Comparison of ENCODE assay signal across 25 cellular contexts in genomic region chr6:82083646-82084045, GRCh38.
DNase-seq lines count a peak whose midpoint lies in the region; ATAC-seq, FAIRE-seq and TF ChIP-seq lines count a peak whose summit lies in the region.
"Had no signal": no experiment of that assay in that cellular context is flagged by ENCODE, and none has a peak within 500 bp of the region (broad histone marks: within the 10 kb centered on the region; RNA-seq: fewer than 3 reads in every experiment).

No MANE protein-coding gene starts in this region.

- in situ Hi-C loops in IMR-90 (cut with MboI; ENCODE audit: low sequenced_read_pairs), result no loop called here

- H3K4me2 ChIP-seq in IMR-90 (ENCODE audit: low read depth, low read length), result no peak overlapping the region; the same call in 1 of the 2 replicates
- H3K4me2 ChIP-seq in fibroblast of lung (ENCODE audit: extremely low read depth, insufficient read depth, low read length), result no peak overlapping the region
- H3K4me2 ChIP-seq: BLaER1 treated with 17β-estradiol and CSF1 and Interleukin-3, amounts not matched to agents 10 nM and 100 nM; PC-9 had no signal

- H3K9me1 ChIP-seq in IMR-90 (ENCODE audit: insufficient read depth, low read length), result no peaks in the 10 kb centered on the region; the same call in 1 of the 2 replicates

- no peaks in the 10 kb centered on the region for H3K79me2 ChIP-seq in fibroblast of lung (ENCODE audit: control insufficient read depth, insufficient read depth, low read length)

- no peak overlapping the region for H3K4ac ChIP-seq in IMR-90 (ENCODE audit: low read depth, low read length)

- no peak overlapping the region for H4K8ac ChIP-seq in IMR-90 (ENCODE audit: low read depth in 2 of 2, low read length in 2 of 2)

- H4K91ac ChIP-seq in IMR-90 (ENCODE audit: insufficient read depth, low read depth, low read length), result no peak overlapping the region

- H3K27me3 ChIP-seq in IMR-90 (ENCODE audit: control insufficient read depth, insufficient read depth, low read length) (no peaks in the 10 kb centered on the region), fibroblast of lung (ENCODE audit: control insufficient read depth, insufficient read depth, low read length) (no peaks in the 10 kb centered on the region)
- H3K27me3 ChIP-seq: BLaER1 treated with 17β-estradiol and CSF1 and Interleukin-3, amounts not matched to agents 10 nM and 100 nM; SJSA1 had no signal

- H2BK5ac ChIP-seq in IMR-90 (ENCODE audit: low read depth, low read length, poor library complexity, severe bottlenecking), result no peak overlapping the region

- peak; percentile 78 for DNase-seq in IMR-90
- DNase-seq in fibroblast of lung (ENCODE audit: low read depth in 2 of 2), result peak; percentile 36 to 73
- DNase-seq in iris pigment epithelial cell (ENCODE audit: low read depth), result peak; percentile 52
- DNase-seq in RCC 7860 (ENCODE audit: low spot score), result no peak
- no peak for DNase-seq in stimulated activated CD4-positive, alpha-beta T cell treated with anti-CD3 and anti-CD28 coated beads, Interleukin-1b, Interleukin-23, amount 100 ng/mL, for 48 hours
- DNase-seq: AML-193; CD4-positive, alpha-beta T cell; HCEC 1CT; Karpas-422; NCI-H1105 treated with DMSO at 0.1 percent for 48 hours; NCI-H2029; NCI-H446 treated with DMSO at 0.1 percent for 48 hours; NCI-H82; NK-92 treated with Interleukin-12 subunit alpha and Interleukin-12 subunit beta, amount 100 ng/mL, for 24 hours; PC-9; Right ventricle myocardium superior; RPMI8226 had no signal

- H3K4me3 ChIP-seq in IMR-90 (ENCODE audit: insufficient read depth, low read depth, low read length), result no peak overlapping the region
- no peak overlapping the region for H3K4me3 ChIP-seq in fibroblast of lung (replicated peaks in 1 of 4; ENCODE audit: control extremely low read depth in 1 of 4, insufficient read depth in 1 of 4, low read depth in 3 of 4, low read length in 4 of 4)
- H3K4me3 ChIP-seq: BLaER1 treated with 17β-estradiol and CSF1 and Interleukin-3, amounts not matched to agents 10 nM and 100 nM; PC-9; SJSA1 had no signal

- no peak for FAIRE-seq in RCC 7860 (lab: Jason Lieb, UNC)
- FAIRE-seq: D721Med, G401.6, H1 had no signal

- H3K14ac ChIP-seq in IMR-90 (replicated peaks; ENCODE audit: low read depth, low read length), result no peak overlapping the region

- POLR2A ChIA-PET in IMR-90 (lab: Charles Lee; ENCODE audit: unreplicated experiment), result no interaction called here

- H3K4me1 ChIP-seq in IMR-90 (ENCODE audit: control insufficient read depth, insufficient read depth, low read length) (no peaks in the 10 kb centered on the region), fibroblast of lung (ENCODE audit: control insufficient read depth, extremely low read depth, insufficient read depth, low read length) (no peaks in the 10 kb centered on the region)
- H3K4me1 ChIP-seq: BLaER1 treated with 17β-estradiol and CSF1 and Interleukin-3, amounts not matched to agents 10 nM and 100 nM; SJSA1 had no signal

- H3K36me3 ChIP-seq in IMR-90 (ENCODE audit: control insufficient read depth, insufficient read depth, low read length) (no peaks in the 10 kb centered on the region), fibroblast of lung (ENCODE audit: control insufficient read depth, insufficient read depth, low read length) (no peaks in the 10 kb centered on the region)
- H3K36me3 ChIP-seq: BLaER1 treated with 17β-estradiol and CSF1 and Interleukin-3, amounts not matched to agents 10 nM and 100 nM; SJSA1 had no signal

- no peak overlapping the region for H2AK9ac ChIP-seq in IMR-90 (replicated peaks; ENCODE audit: low read depth, low read length, poor library complexity)

- H3K9me3 ChIP-seq in IMR-90 (ENCODE audit: control insufficient read depth, insufficient read depth, low read length), result no peaks in the 10 kb centered on the region
- H3K9me3 ChIP-seq in fibroblast of lung (ENCODE audit: control insufficient read depth, insufficient read depth, low read depth, low read length), result no peaks in the 10 kb centered on the region
- H3K9me3 ChIP-seq: BLaER1 treated with 17β-estradiol and CSF1 and Interleukin-3, amounts not matched to agents 10 nM and 100 nM; SJSA1 had no signal

- no peak overlapping the region for H4K5ac ChIP-seq in IMR-90 (ENCODE audit: low read depth, low read length)

- no peak overlapping the region for H3K23ac ChIP-seq in IMR-90 (ENCODE audit: low read depth, low read length)

- H3K9ac ChIP-seq in IMR-90 (ENCODE audit: low read depth, low read length), result no peak overlapping the region
- H3K9ac ChIP-seq in fibroblast of lung (ENCODE audit: insufficient read depth, low read length), result no peak overlapping the region
- H3K9ac ChIP-seq: BLaER1 treated with 17β-estradiol and CSF1 and Interleukin-3, amounts not matched to agents 10 nM and 100 nM had no signal

- no peak overlapping the region for H2AK5ac ChIP-seq in IMR-90 (ENCODE audit: low read depth, low read length)

- no peak overlapping the region for H2BK120ac ChIP-seq in IMR-90 (ENCODE audit: low read depth, low read length)

- H3K79me1 ChIP-seq in IMR-90 (ENCODE audit: low read depth in 1 of 2, low read length in 2 of 2), result no peaks in the 10 kb centered on the region

- peak overlapping the region; percentile 86 for H3K27ac ChIP-seq in 22Rv1
- no peak overlapping the region for H3K27ac ChIP-seq in IMR-90 (ENCODE audit: insufficient read depth, low read length)
- no peak overlapping the region for H3K27ac ChIP-seq in fibroblast of lung (ENCODE audit: insufficient read depth, low read length)
- H3K27ac ChIP-seq: BLaER1 treated with 17β-estradiol and CSF1 and Interleukin-3, amounts not matched to agents 10 nM and 100 nM; HL-60; PC-9; SJSA1 had no signal

- H4K20me1 ChIP-seq in IMR-90 (ENCODE audit: insufficient read depth, low read length) (no peaks in the 10 kb centered on the region), fibroblast of lung (ENCODE audit: control insufficient read depth, extremely low read depth, insufficient read depth, low read length) (no peaks in the 10 kb centered on the region)
- H4K20me1 ChIP-seq: BLaER1 treated with 17β-estradiol and CSF1 and Interleukin-3, amounts not matched to agents 10 nM and 100 nM had no signal

- H2BK20ac ChIP-seq in IMR-90 (ENCODE audit: low read depth, low read length), result no peak overlapping the region

- TF ChIP-seq CTCF in 22Rv1 (IDR thresholded peaks at IDR 0.05) (no peak), IMR-90 (conservative IDR thresholded peaks at IDR 0.05; ENCODE audit: low read depth, low read length) (no peak), fibroblast of lung (conservative IDR thresholded peaks at IDR 0.05 in 1 of 2, IDR thresholded peaks at IDR 0.05 in 1 of 2; ENCODE audit: low read depth in 1 of 2, low read length in 2 of 2) (no peak)

- no peak overlapping the region for H2AFZ ChIP-seq in IMR-90 (replicated peaks; ENCODE audit: low read length, poor library complexity)
- no peak overlapping the region for H2AFZ ChIP-seq in fibroblast of lung (ENCODE audit: low read length)
- H2AFZ ChIP-seq: PC-9 had no signal

- no peak overlapping the region for H2BK15ac ChIP-seq in IMR-90 (ENCODE audit: low read depth, low read length)

- BruUV-seq in IMR-90 (replicated peaks; lab: Mats Ljungman, UMichigan), result no TSS peak

- whole genome bisulfite sequencing in IMR-90 (ENCODE audit: extremely low coverage in 2 of 2, insufficient read length in 1 of 2), 2 experiments, result no CpG with 5 or more reads among the region's 1 CpG

- H3K18ac ChIP-seq in IMR-90 (ENCODE audit: low read depth, low read length), result no peak overlapping the region; the same call in 1 of the 2 replicates

- no peak for ATAC-seq in IMR-90 (ENCODE audit: low read depth)
- ATAC-seq in HG03354 (IDR thresholded peaks at IDR 0.05; ENCODE audit: poor library complexity, severe bottlenecking, unreplicated experiment), result no peak

- dilution Hi-C loops in IMR-90 (cut with HindIII; ENCODE audit: low sequenced_read_pairs, unreplicated experiment), result no loop called here

- intact Hi-C loops in IMR-90 (cut with micrococcal nuclease), result no loop called here

- TF ChIP-seq RAD21 in IMR-90 (IDR thresholded peaks at IDR 0.05; ENCODE audit: low read length), result no peak

- TF ChIP-seq POLR2A in IMR-90 (IDR thresholded peaks at IDR 0.05; ENCODE audit: low read depth, low read length), result no peak

- CTCF ChIA-PET in IMR-90 (lab: Yijun Ruan, JAX), result interaction anchor here (1.1 kb wide), 1 partner anchor 12 kb away, joined by 5 read pairs; no protein-coding TSS in a partner anchor

- no peak overlapping the region for H3K56ac ChIP-seq in IMR-90 (ENCODE audit: extremely low read depth, insufficient read depth, low read length)

TF ChIP-seq in IMR-90, 13 proteins besides CTCF, POLR2A, EP300 and RAD21:
- no peak for TF ChIP-seq USF2 (IDR thresholded peaks at IDR 0.05; ENCODE audit: low read depth, low read length)
- 0 out of 2 replicates have a peak, but pooled peaks have one; percentile 7 for TF ChIP-seq MAFK (IDR thresholded peaks at IDR 0.05; ENCODE audit: low read depth, low read length)
- no peak; the same call in 1 of the 2 replicates for TF ChIP-seq RFX5 (IDR thresholded peaks at IDR 0.05; ENCODE audit: low read depth, low read length)
- TF ChIP-seq, protein P1, sequence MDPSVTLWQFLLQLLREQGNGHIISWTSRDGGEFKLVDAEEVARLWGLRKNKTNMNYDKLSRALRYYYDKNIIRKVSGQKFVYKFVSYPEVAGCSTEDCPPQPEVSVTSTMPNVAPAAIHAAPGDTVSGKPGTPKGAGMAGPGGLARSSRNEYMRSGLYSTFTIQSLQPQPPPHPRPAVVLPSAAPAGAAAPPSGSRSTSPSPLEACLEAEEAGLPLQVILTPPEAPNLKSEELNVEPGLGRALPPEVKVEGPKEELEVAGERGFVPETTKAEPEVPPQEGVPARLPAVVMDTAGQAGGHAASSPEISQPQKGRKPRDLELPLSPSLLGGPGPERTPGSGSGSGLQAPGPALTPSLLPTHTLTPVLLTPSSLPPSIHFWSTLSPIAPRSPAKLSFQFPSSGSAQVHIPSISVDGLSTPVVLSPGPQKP (IDR thresholded peaks at IDR 0.05; ENCODE audit: borderline replicate concordance, low read depth, low read length), result no peak

Comparison
In these comparisons a context has a peak if more than half of its experiments do, and no peak if none do; other contexts are left out.
1. DNase-seq: peak in IMR-90 (single experiment), fibroblast of lung (2 of 2) and iris pigment epithelial cell (single experiment); none in RCC 7860 (single experiment) and stimulated activated CD4-positive, alpha-beta T cell treated with anti-CD3 and anti-CD28 coated beads, Interleukin-1b, Interleukin-23, amount 100 ng/mL, for 48 hours (single experiment).